ENCODE assay signal across 9 cellular contexts in genomic region chr5:124706729-124707361, GRCh38. TPM values are rescaled to one million over a fixed set of nuclear protein-coding genes. Genes with fewer than 3 reads are reported as not detected.
DNase-seq lines count a peak whose midpoint lies in the region; ATAC-seq, FAIRE-seq and TF ChIP-seq lines count a peak whose summit lies in the region.
"Had no signal": no experiment of that assay in that cellular context is flagged by ENCODE, and none has a peak within 500 bp of the region (broad histone marks: within the 10 kb centered on the region; RNA-seq: fewer than 3 reads in every experiment).

No MANE protein-coding gene starts in this region.

- peaks cover 99% of the 10 kb centered on the region for H3K4me1 ChIP-seq in DOHH2 (ENCODE audit: control insufficient read depth, low read length)
- H3K4me1 ChIP-seq in PC-3 (ENCODE audit: insufficient read depth, low read length), result no peaks in the 10 kb centered on the region

- H3K9me3 Mint-ChIP-seq in neural crest cell, result peaks cover 5% of the 10 kb centered on the region

- H3K4me2 ChIP-seq in DOHH2 (ENCODE audit: low read length), result peak overlapping the region; percentile 97
- no peak overlapping the region for H3K4me2 ChIP-seq in PC-3 (ENCODE audit: low read length)

- H3K9ac ChIP-seq in PC-3 (ENCODE audit: low read length), result no peak overlapping the region

- no peak for ATAC-seq in PC-3
- ATAC-seq in HG02798 (IDR thresholded peaks at IDR 0.05; ENCODE audit: poor library complexity, unreplicated experiment), result no peak

- H3K9me2 ChIP-seq in DOHH2 (replicated peaks; ENCODE audit: control insufficient read depth, low read length), result no peaks in the 10 kb centered on the region
- no peaks in the 10 kb centered on the region for H3K9me2 ChIP-seq in PC-3 (replicated peaks; ENCODE audit: low read length)

- in situ Hi-C loops in GM13976 (cut with MboI; ENCODE audit: low sequenced_read_pairs, unreplicated experiment), result no loop called here

- BruUV-seq in PC-3 (replicated peaks; lab: Mats Ljungman, UMichigan), result no TSS peak

- H3K4me3 ChIP-seq in DOHH2 (ENCODE audit: low read length) (peak overlapping the region; percentile 77), PC-3 (ENCODE audit: low read length) (no peak overlapping the region)

- H4K20me1 ChIP-seq in DOHH2 (ENCODE audit: control insufficient read depth, insufficient read depth, low read depth, low read length) (no peaks in the 10 kb centered on the region), PC-3 (ENCODE audit: low read length) (no peaks in the 10 kb centered on the region)

- intact Hi-C loops in PC-3 (cut with micrococcal nuclease), result no loop called here

- H3K27me3 Mint-ChIP-seq in neural crest cell (ENCODE audit: low read depth), result no peaks in the 10 kb centered on the region

- H3K27ac Mint-ChIP-seq in neural crest cell (ENCODE audit: unreplicated experiment), result peak overlapping the region; percentile 68

- H3K36me3 Mint-ChIP-seq in neural crest cell (ENCODE audit: low read depth), result peaks cover 3% of the 10 kb centered on the region

- H3K27me3 ChIP-seq in DOHH2 (ENCODE audit: control insufficient read depth, low read length) (no peaks in the 10 kb centered on the region), PC-3 (ENCODE audit: low read length) (no peaks in the 10 kb centered on the region)

- peaks cover 68% of the 10 kb centered on the region for H3F3A ChIP-seq in DOHH2 (ENCODE audit: control insufficient read depth, insufficient read depth)
- no peaks in the 10 kb centered on the region for H3F3A ChIP-seq in PC-3 (ENCODE audit: low read length, unreplicated experiment)

- peak; percentile 8 for FAIRE-seq in endometrium (lab: Jason Lieb, UNC)

- peak overlapping the region; percentile 72 for H3K4me3 Mint-ChIP-seq in neural crest cell

- H3K79me2 ChIP-seq in DOHH2 (ENCODE audit: control insufficient read depth, low read length), result peaks cover 89% of the 10 kb centered on the region
- H3K79me2 ChIP-seq in PC-3 (ENCODE audit: low read length), result no peaks in the 10 kb centered on the region

- DNase-seq in NCI-H2227 (lab: John Stamatoyannopoulos, UW; ENCODE audit: unreplicated experiment) (peak; percentile 86), neural crest cell (ENCODE audit: low read depth, low spot score) (no peak), cortex of kidney (lab: John Stamatoyannopoulos, UW) (no peak), PC-3 (no peak), GM13976 (ENCODE audit: low spot score) (no peak)
- DNase-seq: OCI-M1 had no signal

- H2AFZ ChIP-seq in PC-3 (ENCODE audit: low read length), result no peak overlapping the region

- H3K27ac ChIP-seq in DOHH2 (ENCODE audit: low read depth, low read length), result peak overlapping the region; percentile 98
- no peak overlapping the region for H3K27ac ChIP-seq in PC-3 (ENCODE audit: low read length)

- H3K9me3 ChIP-seq in DOHH2 (ENCODE audit: control insufficient read depth, insufficient read depth, low read length), result no peaks in the 10 kb centered on the region
- no peaks in the 10 kb centered on the region for H3K9me3 ChIP-seq in PC-3 (ENCODE audit: low read length)

- TF ChIP-seq CTCF in DOHH2 (IDR thresholded peaks at IDR 0.05; ENCODE audit: low read depth, low read length, poor library complexity, severe bottlenecking) (no peak), neural crest cell (conservative IDR thresholded peaks at IDR 0.05) (no peak), PC-3 (conservative IDR thresholded peaks at IDR 0.05; ENCODE audit: low read depth, low read length) (no peak), GM13976 (IDR thresholded peaks at IDR 0.05; ENCODE audit: borderline replicate concordance, control extremely low read depth, extremely low read depth, insufficient read depth, missing control alignments) (no peak)

- peaks cover 97% of the 10 kb centered on the region for H3K4me1 Mint-ChIP-seq in neural crest cell

- H3K36me3 ChIP-seq in DOHH2 (ENCODE audit: control insufficient read depth, low read length) (peaks cover 8% of the 10 kb centered on the region), PC-3 (ENCODE audit: low read depth, low read length) (no peaks in the 10 kb centered on the region)

- CTCF ChIA-PET in PC-3 (lab: Charles Lee), result no interaction called here

- POLR2A ChIA-PET in PC-3 (lab: Charles Lee; ENCODE audit: unreplicated experiment), result no interaction called here

RNA-seq across cellular contexts. Expression of gene ZNF608, which starts 39.6 kb away (rescaled TPM):
- total RNA-seq in neural crest cell (106 and 107 TPM in 2 replicates), PC-3 (2014; rRNA removed) (0.95 and 1.2 TPM in 2 replicates)

Comparison
In these comparisons a context has a peak if more than half of its experiments do, and no peak if none do; other contexts are left out.
1. RNA of gene ZNF608, which starts 39.6 kb away (total RNA-seq): 106 to 107 TPM in neural crest cell; 0.95 to 1.2 TPM in PC-3; every median in the first group is over 10 times any median in the second.